In the genomic region with DNA sequence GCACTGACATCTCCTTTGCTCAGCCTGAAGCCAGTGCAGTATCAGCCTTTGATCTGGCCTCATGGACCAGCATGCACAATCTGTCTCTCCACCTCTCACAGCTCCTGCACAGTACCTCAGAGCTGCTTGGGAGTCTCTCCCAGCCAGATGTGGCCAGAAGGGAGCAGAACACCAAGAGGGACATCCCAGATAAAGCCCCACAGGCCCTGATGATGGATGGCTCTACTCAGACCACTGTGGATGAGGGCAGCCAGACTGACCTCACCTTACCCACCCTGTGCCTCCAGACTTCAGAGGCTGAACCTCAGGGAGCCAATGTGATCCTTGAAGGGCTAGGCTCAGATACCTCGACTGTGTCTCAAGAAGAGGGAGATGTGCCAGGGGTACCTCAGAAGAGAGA, we compare ENCODE assay signal across 34 cellular contexts.
"Had no signal": no experiment of that assay in that cellular context is flagged by ENCODE, and none has a peak within 500 bp of the region (broad histone marks: within the 10 kb centered on the region; RNA-seq: fewer than 3 reads in every experiment).

No MANE protein-coding gene starts in this region.

- DNase-seq: Karpas-422, Kasumi-1, MG63, MM.1S, MV-4-11, NCI-H1048, NCI-H1092, NCI-H1092 treated with DMSO at 0.1 percent for 48 hours, NCI-H1105, NCI-H1105 treated with DMSO at 0.1 percent for 48 hours, NCI-H1417, NCI-H1417 treated with DMSO at 0.1 percent for 48 hours, NCI-H1436, NCI-H1436 treated with DMSO at 0.1 percent for 48 hours, NCI-H146, NCI-H1694, NCI-H1694 treated with DMSO at 0.1 percent for 48 hours, NCI-H187, NCI-H187 treated with DMSO at 0.1 percent for 48 hours, NCI-H1930, NCI-H2029, NCI-H2029 treated with DMSO at 0.1 percent for 48 hours, NCI-H2081, NCI-H2081 treated with DMSO at 0.1 percent for 48 hours, NCI-H2107, NCI-H2171, NCI-H2171 treated with DMSO at 0.1 percent for 48 hours, NCI-H2227 treated with DMSO at 0.1 percent for 48 hours, NCI-H226, NCI-H345, NCI-H446, NCI-H446 treated with DMSO at 0.1 percent for 48 hours, NCI-H510A, NCI-H510A treated with DMSO at 0.1 percent for 48 hours had no signal

- H3K36me3 ChIP-seq: MG63 had no signal

- H3K27me3 ChIP-seq: MG63 had no signal

- H3K4me3 ChIP-seq: MG63 had no signal
